Comparison of ENCODE assay signal across 21 cellular contexts in genomic region chr18:73797419-73797818, GRCh38.
DNase-seq lines count a peak whose midpoint lies in the region; ATAC-seq, FAIRE-seq and TF ChIP-seq lines count a peak whose summit lies in the region.
"Had no signal": no experiment of that assay in that cellular context is flagged by ENCODE, and none has a peak within 500 bp of the region (broad histone marks: within the 10 kb centered on the region; RNA-seq: fewer than 3 reads in every experiment).

No MANE protein-coding gene starts in this region.

- H3K9me3 Mint-ChIP-seq in endodermal cell: no peaks in the 10 kb centered on the region

- BruUV-seq in IMR-90 (replicated peaks; lab: Mats Ljungman, UMichigan): no TSS peak

- H3K27ac ChIP-seq in IMR-90 (ENCODE audit: insufficient read depth, low read length) (no peak overlapping the region), H1 (ENCODE audit: low read depth, low read length) (no peak overlapping the region), endodermal cell (ENCODE audit: low read depth, low read length) (no peak overlapping the region)
- H3K27ac ChIP-seq: BLaER1 had no signal

- no peak overlapping the region for H2BK5ac ChIP-seq in IMR-90 (ENCODE audit: low read depth, low read length, poor library complexity, severe bottlenecking)
- no peak overlapping the region for H2BK5ac ChIP-seq in H1 (ENCODE audit: low read depth, low read length)

- H3K79me2 ChIP-seq in H1 (ENCODE audit: control insufficient read depth in 1 of 2, insufficient read depth in 2 of 2, low read length in 2 of 2): no peaks in the 10 kb centered on the region

- H4K20me1 ChIP-seq in IMR-90 (ENCODE audit: insufficient read depth, low read length) (no peaks in the 10 kb centered on the region), H1 (replicated peaks in 1 of 2; ENCODE audit: control insufficient read depth in 1 of 2, insufficient read depth in 2 of 2, low read length in 2 of 2) (no peaks in the 10 kb centered on the region)
- H4K20me1 ChIP-seq: BLaER1 had no signal

- H3K9ac ChIP-seq in IMR-90 (ENCODE audit: low read depth, low read length) (no peak overlapping the region), H1 (replicated peaks in 1 of 4; ENCODE audit: extremely low read depth in 1 of 4, low read depth in 3 of 4, low read length in 3 of 4) (no peak overlapping the region), endodermal cell (ENCODE audit: extremely low read depth, low read length, poor library complexity, severe bottlenecking) (no peak overlapping the region)
- H3K9ac ChIP-seq: BLaER1 had no signal

- H3K36me3 Mint-ChIP-seq in endodermal cell (ENCODE audit: low read depth): no peaks in the 10 kb centered on the region
- H3K36me3 Mint-ChIP-seq: CD14-positive monocyte; CD4-positive, alpha-beta memory T cell; CD4-positive, CD25-positive, alpha-beta regulatory T cell; CD8-positive, alpha-beta memory T cell had no signal

- no peak overlapping the region for H3K4me2 ChIP-seq in IMR-90 (ENCODE audit: low read depth, low read length)
- H3K4me2 ChIP-seq in H1 (ENCODE audit: insufficient read depth in 1 of 2, low read depth in 2 of 2, low read length in 2 of 2): no peak overlapping the region
- H3K4me2 ChIP-seq: BLaER1 had no signal

- no peak overlapping the region for H4K5ac ChIP-seq in IMR-90 (ENCODE audit: low read depth, low read length)
- H4K5ac ChIP-seq in H1 (ENCODE audit: insufficient read length, low read depth, low read length): no peak overlapping the region

- no peaks in the 10 kb centered on the region for H3K27me3 Mint-ChIP-seq in endodermal cell (ENCODE audit: insufficient read depth)
- H3K27me3 Mint-ChIP-seq: CD4-positive, CD25-positive, alpha-beta regulatory T cell; CD8-positive, alpha-beta memory T cell had no signal

- H2AK5ac ChIP-seq in IMR-90 (ENCODE audit: low read depth, low read length) (no peak overlapping the region; the same call in 1 of the 2 replicates), H1 (ENCODE audit: low read depth, low read length) (no peak overlapping the region)

- CTCF ChIA-PET in IMR-90 (lab: Yijun Ruan, JAX) (interaction anchor here (1.8 kb wide), 1 partner anchor 45 kb away, joined by 5 read pairs; no protein-coding TSS in a partner anchor), H1 (lab: Charles Lee; ENCODE audit: partially characterized antibody) (no interaction called here)

- H3K36me3 ChIP-seq in IMR-90 (ENCODE audit: control insufficient read depth, insufficient read depth, low read length): no peaks in the 10 kb centered on the region
- no peaks in the 10 kb centered on the region for H3K36me3 ChIP-seq in H1 (ENCODE audit: control insufficient read depth in 2 of 4, insufficient read depth in 4 of 4, low read length in 3 of 4)
- no peaks in the 10 kb centered on the region for H3K36me3 ChIP-seq in endodermal cell (ENCODE audit: control insufficient read depth, insufficient read depth, low read length)
- H3K36me3 ChIP-seq: BE2C, BLaER1 had no signal

- no peak overlapping the region for H3K27ac Mint-ChIP-seq in endodermal cell
- H3K27ac Mint-ChIP-seq: CD14-positive monocyte; CD4-positive, alpha-beta memory T cell; CD4-positive, CD25-positive, alpha-beta regulatory T cell; CD8-positive, alpha-beta memory T cell had no signal

- H3K56ac ChIP-seq in IMR-90 (ENCODE audit: extremely low read depth, insufficient read depth, low read length): no peak overlapping the region
- H3K56ac ChIP-seq in H1 (replicated peaks; ENCODE audit: insufficient read length, low read depth, low read length): no peak overlapping the region

- H3K23ac ChIP-seq in IMR-90 (ENCODE audit: low read depth, low read length): no peak overlapping the region
- no peak overlapping the region for H3K23ac ChIP-seq in H1 (ENCODE audit: insufficient read length)

- DNase-seq in D721Med (ENCODE audit: insufficient read length, low spot score) (no peak), IMR-90 (no peak), H1 (ENCODE audit: low read depth in 1 of 2, low spot score in 2 of 2) (no peak), endodermal cell (no peak)
- no peak for DNase-seq in stimulated activated naive CD4-positive, alpha-beta T cell (lab: John Stamatoyannopoulos, UW)
- DNase-seq: 8988T; ACHN; BE2C; C1 segment of cervical spinal cord; CD4-positive, alpha-beta memory T cell; CD4-positive, CD25-positive, alpha-beta regulatory T cell; CD8-positive, alpha-beta memory T cell; COR-L47; DMS79 treated with DMSO at 0.1 percent for 48 hours; GF-D8 had no signal

- POLR2A ChIA-PET in IMR-90 (lab: Charles Lee; ENCODE audit: unreplicated experiment) (no interaction called here), H1 (lab: Charles Lee; ENCODE audit: partially characterized antibody) (no interaction called here)

- H2BK120ac ChIP-seq in IMR-90 (ENCODE audit: low read depth, low read length): no peak overlapping the region
- no peak overlapping the region for H2BK120ac ChIP-seq in H1 (replicated peaks; ENCODE audit: low read depth, low read length)

- H3K27me3 ChIP-seq in IMR-90 (ENCODE audit: control insufficient read depth, insufficient read depth, low read length): peaks cover 4% of the 10 kb centered on the region; the same call in 1 of the 2 replicates
- H3K27me3 ChIP-seq in H1 (replicated peaks in 1 of 4; ENCODE audit: control insufficient read depth in 3 of 4, extremely low read depth in 1 of 4, insufficient read depth in 3 of 4, low read length in 3 of 4): no peaks in the 10 kb centered on the region
- no peaks in the 10 kb centered on the region for H3K27me3 ChIP-seq in endodermal cell (ENCODE audit: control insufficient read depth, insufficient read depth, low read length, poor library complexity, severe bottlenecking)
- H3K27me3 ChIP-seq: BE2C, BLaER1 had no signal

- H3K4me3 ChIP-seq in IMR-90 (ENCODE audit: insufficient read depth, low read depth, low read length): no peak overlapping the region
- H3K4me3 ChIP-seq in H1 (ENCODE audit: extremely low read depth in 1 of 4, insufficient read depth in 2 of 4, low read depth in 3 of 4, low read length in 4 of 4): no peak overlapping the region
- no peak overlapping the region for H3K4me3 ChIP-seq in endodermal cell (ENCODE audit: low read length)
- H3K4me3 ChIP-seq: BLaER1 had no signal

- H4K91ac ChIP-seq in IMR-90 (ENCODE audit: insufficient read depth, low read depth, low read length): no peak overlapping the region
- H4K91ac ChIP-seq in H1 (replicated peaks; ENCODE audit: insufficient read length, low read length): no peak overlapping the region

- intact Hi-C loops in IMR-90 (cut with micrococcal nuclease): no loop called here

- H2AFZ ChIP-seq in IMR-90 (replicated peaks; ENCODE audit: low read length, poor library complexity) (no peak overlapping the region), H1 (ENCODE audit: low read length) (no peak overlapping the region)

- no peak overlapping the region for H2BK12ac ChIP-seq in H1 (ENCODE audit: low read depth, low read length)

- no peak overlapping the region for H2BK15ac ChIP-seq in IMR-90 (ENCODE audit: low read depth, low read length)
- no peak overlapping the region for H2BK15ac ChIP-seq in H1 (ENCODE audit: low read length)

- H3K23me2 ChIP-seq in H1 (ENCODE audit: low read depth, low read length): no peaks in the 10 kb centered on the region

- TF ChIP-seq CTCF in D721Med (IDR thresholded peaks at IDR 0.05; ENCODE audit: insufficient read depth, missing control alignments): no peak
- TF ChIP-seq CTCF in IMR-90 (conservative IDR thresholded peaks at IDR 0.05; ENCODE audit: low read depth, low read length): no peak
- no peak for TF ChIP-seq CTCF in H1 (IDR thresholded peaks at IDR 0.05; ENCODE audit: control extremely low read depth in 1 of 3, insufficient read depth in 1 of 3, low read depth in 1 of 3, low read length in 3 of 3)
- TF ChIP-seq CTCF in endodermal cell (conservative IDR thresholded peaks at IDR 0.05): no peak

- no peak for ATAC-seq in IMR-90 (ENCODE audit: low read depth)

- no peaks in the 10 kb centered on the region for H3K9me1 ChIP-seq in IMR-90 (ENCODE audit: insufficient read depth, low read length)

- H4K8ac ChIP-seq in IMR-90 (ENCODE audit: low read depth in 2 of 2, low read length in 2 of 2) (no peak overlapping the region), H1 (ENCODE audit: extremely low read depth, insufficient read depth, low read length) (no peak overlapping the region)

- no peak for TF ChIP-seq RAD21 in IMR-90 (IDR thresholded peaks at IDR 0.05; ENCODE audit: low read length)
- TF ChIP-seq RAD21 in H1 (IDR thresholded peaks at IDR 0.05 in 1 of 2, conservative IDR thresholded peaks at IDR 0.05 in 1 of 2; ENCODE audit: low read depth in 2 of 2, low read length in 2 of 2): no peak

- H3K9me3 ChIP-seq in IMR-90 (ENCODE audit: control insufficient read depth, insufficient read depth, low read length) (no peaks in the 10 kb centered on the region; the same call in 1 of the 2 replicates), H1 (ENCODE audit: insufficient read depth in 2 of 2, low read depth in 1 of 2, low read length in 1 of 2) (no peaks in the 10 kb centered on the region), endodermal cell (ENCODE audit: control insufficient read depth, low read length) (no peaks in the 10 kb centered on the region)
- H3K9me3 ChIP-seq: BE2C, BLaER1 had no signal

- H3K4ac ChIP-seq in IMR-90 (ENCODE audit: low read depth, low read length) (no peak overlapping the region), H1 (replicated peaks; ENCODE audit: insufficient read length, low read depth, low read length) (no peak overlapping the region)

- H3K79me1 ChIP-seq in IMR-90 (ENCODE audit: low read depth in 1 of 2, low read length in 2 of 2) (no peaks in the 10 kb centered on the region), H1 (ENCODE audit: low read depth, low read length) (no peaks in the 10 kb centered on the region)

- TF ChIP-seq POLR2A in IMR-90 (IDR thresholded peaks at IDR 0.05; ENCODE audit: low read depth, low read length) (no peak), H1 (IDR thresholded peaks at IDR 0.05; ENCODE audit: control extremely low read depth in 1 of 2, low read depth in 2 of 2, low read length in 2 of 2) (no peak)

- in situ Hi-C loops in IMR-90 (cut with MboI; ENCODE audit: low sequenced_read_pairs): no loop called here

- dilution Hi-C loops in IMR-90 (cut with HindIII; ENCODE audit: low sequenced_read_pairs, unreplicated experiment): no loop called here

- H3K14ac ChIP-seq in IMR-90 (replicated peaks; ENCODE audit: low read depth, low read length) (no peak overlapping the region), H1 (ENCODE audit: insufficient read length) (no peak overlapping the region)

- H3K4me1 ChIP-seq in IMR-90 (ENCODE audit: control insufficient read depth, insufficient read depth, low read length) (peaks cover 6% of the 10 kb centered on the region), H1 (replicated peaks in 1 of 4; ENCODE audit: control insufficient read depth in 3 of 4, insufficient read depth in 4 of 4, low read length in 3 of 4) (no peaks in the 10 kb centered on the region), endodermal cell (ENCODE audit: control insufficient read depth, insufficient read depth, low read length) (peaks cover 8% of the 10 kb centered on the region)
- H3K4me1 ChIP-seq: BE2C, BLaER1 had no signal

- FAIRE-seq in D721Med (lab: Jason Lieb, UNC) (peak; percentile 98), H1 (lab: Jason Lieb, UNC) (no peak)
- FAIRE-seq: A204.1, G401.6, GM12891, GM19239 had no signal

- H3K4me3 Mint-ChIP-seq in endodermal cell: no peak overlapping the region
- H3K4me3 Mint-ChIP-seq: CD14-positive monocyte; CD4-positive, alpha-beta memory T cell; CD4-positive, CD25-positive, alpha-beta regulatory T cell; CD8-positive, alpha-beta memory T cell had no signal

- no peak overlapping the region for H2AK9ac ChIP-seq in IMR-90 (replicated peaks; ENCODE audit: low read depth, low read length, poor library complexity)

- H3K4me1 Mint-ChIP-seq in endodermal cell: peaks cover 7% of the 10 kb centered on the region
- H3K4me1 Mint-ChIP-seq: CD14-positive monocyte; CD4-positive, alpha-beta memory T cell; CD4-positive, CD25-positive, alpha-beta regulatory T cell; CD8-positive, alpha-beta memory T cell had no signal

- no peak overlapping the region for H3K18ac ChIP-seq in IMR-90 (ENCODE audit: low read depth, low read length)
- no peak overlapping the region for H3K18ac ChIP-seq in H1 (ENCODE audit: extremely low read depth, low read length)

- no CpG with 5 or more reads among the region's 3 CpGs for WGBS in IMR-90 (ENCODE audit: extremely low coverage in 2 of 2, insufficient read length in 1 of 2), 2 experiments
- whole genome bisulfite sequencing in H1 (ENCODE audit: extremely low coverage in 1 of 2, insufficient coverage in 1 of 2, insufficient read length in 1 of 2, insufficient replicate concordance in 2 of 2, low coverage in 1 of 2, low lambda C conversion rate in 2 of 2, missing lambda C conversion rate in 1 of 2), 2 experiments: 93% methylated on average over 3 of the region's 3 CpGs; no CpG with 5 or more reads in 1 of the 2 experiments
- 90 to 100% methylated on average over 3 of the region's 3 CpGs for WGBS in endodermal cell (ENCODE audit: insufficient coverage in 1 of 2, insufficient read length in 1 of 2), 2 experiments

- TF ChIP-seq EP300 in H1 (IDR thresholded peaks at IDR 0.05; ENCODE audit: borderline replicate concordance in 1 of 2, low read depth in 2 of 2, low read length in 2 of 2): no peak

- H2BK20ac ChIP-seq in IMR-90 (ENCODE audit: low read depth, low read length) (no peak overlapping the region), H1 (ENCODE audit: low read length) (no peak overlapping the region)
